8 cellular contexts compared by ENCODE assay signal in the genomic region with DNA sequence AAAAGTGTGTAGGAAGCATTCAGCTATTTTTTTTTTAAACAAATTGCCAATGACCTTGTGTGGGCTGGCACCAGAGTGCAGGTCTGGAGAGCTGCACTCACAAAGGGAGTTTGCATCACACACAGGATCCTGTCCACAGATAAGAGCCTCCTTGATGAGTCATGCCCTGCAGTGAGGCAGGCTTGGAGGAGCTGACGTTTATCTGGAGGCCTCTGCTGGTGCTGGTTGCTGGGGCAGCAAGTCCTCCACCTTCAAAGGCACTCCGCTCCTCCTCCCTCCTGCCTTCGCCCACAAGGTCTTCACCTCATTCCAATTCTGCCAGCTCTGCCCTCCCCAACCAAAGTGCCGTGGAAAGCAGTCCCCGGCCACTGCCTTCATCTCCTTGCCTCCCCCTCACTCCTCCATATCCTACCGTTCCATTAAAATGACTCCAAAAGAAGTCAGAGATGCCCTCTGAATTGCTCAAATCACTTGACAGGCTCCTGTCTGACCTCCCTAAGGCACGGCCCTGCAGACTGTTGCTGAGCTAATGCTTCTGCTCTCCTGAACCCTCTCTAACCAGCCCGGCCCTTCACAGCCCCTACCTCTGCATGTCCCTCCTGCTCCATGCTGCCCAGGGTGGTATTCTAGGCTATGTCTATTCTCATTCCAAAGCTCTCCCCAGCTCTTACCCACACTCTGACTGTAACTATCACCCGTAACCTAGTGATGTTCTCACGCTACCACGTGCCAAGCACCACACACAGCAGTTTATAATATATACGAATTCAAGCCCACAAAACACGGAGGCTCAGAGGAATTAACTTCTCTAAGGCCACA. TPM values are rescaled to one million over a fixed set of nuclear protein-coding genes. Genes with fewer than 3 reads are reported as not detected.
DNase-seq lines count a peak whose midpoint lies in the region; ATAC-seq and TF ChIP-seq lines count a peak whose summit lies in the region.

No MANE protein-coding gene starts in this region.

- no peak for TF ChIP-seq CTCF in AG04449 (IDR thresholded peaks at IDR 0.05; ENCODE audit: insufficient read depth, low read length, missing control alignments)

- 45% methylated on average over 13 of the region's 13 CpGs for WGBS in mesenchymal stem cell

- H2AK5ac ChIP-seq in mesenchymal stem cell (ENCODE audit: low read length, severe bottlenecking): peak overlapping the region; percentile 92

- ATAC-seq in T-cell (replicated peaks in 1 of 4): peak; percentile 78 to 90 (median 81)
- peak; percentile 73 to 80 for ATAC-seq in stimulated activated naive B cell treated with anti-CD40 and anti-IgM and Interleukin-4, amounts not matched to agents 10 μg/mL and 1 μg/mL and 100 μg/mL, for 72 hours (replicated peaks)
- no peak for ATAC-seq in GM21723 (IDR thresholded peaks at IDR 0.05; ENCODE audit: unreplicated experiment)
- ATAC-seq in HG03025 (IDR thresholded peaks at IDR 0.05; ENCODE audit: low FRiP score, unreplicated experiment): no peak

- H3K27ac Mint-ChIP-seq in T-cell: no peak overlapping the region
- no peak overlapping the region for H3K27ac Mint-ChIP-seq in stimulated activated naive B cell treated with anti-CD40 and anti-IgM and Interleukin-4, amounts not matched to agents 10 μg/mL and 1 μg/mL and 100 μg/mL, for 72 hours

- H2BK12ac ChIP-seq in mesenchymal stem cell (ENCODE audit: low read length in 2 of 2): peak overlapping the region; percentile 92 to 97

- DNase-seq in AG04449 (ENCODE audit: low read depth, low spot score): peak; percentile 92
- DNase-seq in HS-5 (ENCODE audit: low read depth): peak; percentile 99
- DNase-seq in T-cell: peak in 27 of 34 experiments; percentile 9 to 62 (median 28)
- DNase-seq in brain pericyte (ENCODE audit: low read depth, low spot score): peak; percentile 18
- DNase-seq in mesenchymal stem cell: peak; percentile 98
- no peak for DNase-seq in stimulated activated naive B cell treated with anti-CD40 and anti-IgM and Interleukin-4, amounts not matched to agents 10 μg/mL and 1 μg/mL and 100 μg/mL, for 72 hours

- H3K23ac ChIP-seq in mesenchymal stem cell (ENCODE audit: low read length in 2 of 2): peak overlapping the region in 1 of 2 experiments; percentile 6

- H3K4me3 ChIP-seq in AG04449 (ENCODE audit: low read depth, low read length): no peak overlapping the region
- no peak overlapping the region for H3K4me3 ChIP-seq in mesenchymal stem cell (ENCODE audit: insufficient read depth in 1 of 2, low read depth in 1 of 2, low read length in 2 of 2)

- no peaks in the 10 kb centered on the region for H3K9me3 Mint-ChIP-seq in T-cell
- H3K9me3 Mint-ChIP-seq in stimulated activated naive B cell treated with anti-CD40 and anti-IgM and Interleukin-4, amounts not matched to agents 10 μg/mL and 1 μg/mL and 100 μg/mL, for 72 hours: no peaks in the 10 kb centered on the region

- H3K14ac ChIP-seq in mesenchymal stem cell (ENCODE audit: low read length in 2 of 2): peak overlapping the region; percentile 0 to 26

- peak overlapping the region; percentile 72 for H2AFZ ChIP-seq in mesenchymal stem cell (ENCODE audit: low read depth, low read length)

- peak overlapping the region; percentile 59 for H3K9ac ChIP-seq in mesenchymal stem cell (ENCODE audit: low read length)

- peak overlapping the region; percentile 88 for H2BK5ac ChIP-seq in mesenchymal stem cell (ENCODE audit: low read depth, low read length, poor library complexity, severe bottlenecking)

- H3K36me3 ChIP-seq in mesenchymal stem cell (ENCODE audit: control insufficient read depth in 1 of 2, insufficient read depth in 2 of 2, low read depth in 1 of 2, low read length in 2 of 2): no peaks in the 10 kb centered on the region

- peak overlapping the region; percentile 97 for H3K27ac ChIP-seq in mesenchymal stem cell (ENCODE audit: low read length, poor library complexity, severe bottlenecking)

- H3K36me3 Mint-ChIP-seq in T-cell: no peaks in the 10 kb centered on the region
- no peaks in the 10 kb centered on the region for H3K36me3 Mint-ChIP-seq in stimulated activated naive B cell treated with anti-CD40 and anti-IgM and Interleukin-4, amounts not matched to agents 10 μg/mL and 1 μg/mL and 100 μg/mL, for 72 hours

- H3K4me1 Mint-ChIP-seq in T-cell: no peaks in the 10 kb centered on the region
- no peaks in the 10 kb centered on the region for H3K4me1 Mint-ChIP-seq in stimulated activated naive B cell treated with anti-CD40 and anti-IgM and Interleukin-4, amounts not matched to agents 10 μg/mL and 1 μg/mL and 100 μg/mL, for 72 hours

- peak overlapping the region; percentile 35 for H3K4me2 ChIP-seq in mesenchymal stem cell (ENCODE audit: low read length, poor library complexity, severe bottlenecking)

- no peaks in the 10 kb centered on the region for H3K79me1 ChIP-seq in mesenchymal stem cell (replicated peaks; ENCODE audit: low read length, poor library complexity, severe bottlenecking)

- peak overlapping the region; percentile 2 for H2BK120ac ChIP-seq in mesenchymal stem cell (ENCODE audit: low read depth, low read length)

- POLR2A ChIA-PET in AG04449 (lab: Yijun Ruan, JAX) (interaction anchor here (1.0 to 1.5 kb wide), 4 partner anchors 10 to 1111 kb away, joined by 3 read pairs; partner anchors contain the start of genes MITD1 and MRPL30), T-cell (lab: Charles Lee) (no interaction called here)

- H3K4ac ChIP-seq in mesenchymal stem cell (ENCODE audit: low read depth in 1 of 2, low read length in 2 of 2): peak overlapping the region; percentile 71 to 92

- peak overlapping the region; percentile 90 for H4K91ac ChIP-seq in mesenchymal stem cell (ENCODE audit: low read length)

- H2BK15ac ChIP-seq in mesenchymal stem cell (ENCODE audit: low read depth, poor library complexity, severe bottlenecking): peak overlapping the region; percentile 19

- CTCF ChIA-PET in AG04449 (lab: Yijun Ruan, JAX) (interaction anchor here (1.1 to 2.5 kb wide), 7 partner anchors 14 to 732 kb away, joined by 3 to 14 read pairs (median 5); no protein-coding TSS in a partner anchor), T-cell (lab: Charles Lee) (interaction anchor here (0.6 to 1.2 kb wide), 4 partner anchors 26 to 90 kb away, joined by 3 read pairs; no protein-coding TSS in a partner anchor)

- peaks cover 20% of the 10 kb centered on the region for H3K4me1 ChIP-seq in mesenchymal stem cell (ENCODE audit: control insufficient read depth, insufficient read depth, low read depth, low read length)

- H3K4me3 Mint-ChIP-seq in T-cell: no peak overlapping the region
- no peak overlapping the region for H3K4me3 Mint-ChIP-seq in stimulated activated naive B cell treated with anti-CD40 and anti-IgM and Interleukin-4, amounts not matched to agents 10 μg/mL and 1 μg/mL and 100 μg/mL, for 72 hours

- H3K18ac ChIP-seq in mesenchymal stem cell (ENCODE audit: low read depth in 1 of 2, low read length in 2 of 2): peak overlapping the region; percentile 94 to 96

- H4K8ac ChIP-seq in mesenchymal stem cell (ENCODE audit: low read length): peak overlapping the region; percentile 3

- H3K27me3 ChIP-seq in mesenchymal stem cell (ENCODE audit: control insufficient read depth in 1 of 2, insufficient read depth in 1 of 2, low read length in 2 of 2): peaks cover 0 to 3% of the 10 kb centered on the region in 2 experiments

- H3K27me3 Mint-ChIP-seq in T-cell: peaks cover 3 to 5% of the 10 kb centered on the region in 2 donors
- peaks cover 12 to 16% of the 10 kb centered on the region in 2 donors for H3K27me3 Mint-ChIP-seq in stimulated activated naive B cell treated with anti-CD40 and anti-IgM and Interleukin-4, amounts not matched to agents 10 μg/mL and 1 μg/mL and 100 μg/mL, for 72 hours

- no peaks in the 10 kb centered on the region for H3K9me3 ChIP-seq in mesenchymal stem cell (ENCODE audit: control insufficient read depth, low read length)

RNA-seq across cellular contexts. Expression of gene LONRF2, which starts 30.9 kb away (rescaled TPM):
- under 1 TPM in 4 of 5 donors, not detected in 1; 0.19 to 0.30 (median 0.29) TPM for total RNA-seq in T-cell
- polyA plus RNA-seq in mesenchymal stem cell (2013, experiment 1 of 2): 0.06 TPM
- 0.04 TPM for polyA plus RNA-seq in mesenchymal stem cell (2013, experiment 2 of 2)

Comparison
In these comparisons a context has a peak if more than half of its experiments do, and no peak if none do; other contexts are left out.
1. ATAC-seq: peak in T-cell (4 of 4) and stimulated activated naive B cell treated with anti-CD40 and anti-IgM and Interleukin-4, amounts not matched to agents 10 μg/mL and 1 μg/mL and 100 μg/mL, for 72 hours (2 of 2); none in GM21723 (single experiment) and HG03025 (single experiment).